ENCODE assay signal across 34 cellular contexts in genomic region chr11:108880510-108880909, GRCh38.
"Had no signal": no experiment of that assay in that cellular context is flagged by ENCODE, and none has a peak within 500 bp of the region (broad histone marks: within the 10 kb centered on the region; RNA-seq: fewer than 3 reads in every experiment).

No MANE protein-coding gene starts in this region.

- ATAC-seq: activated CD4-positive, CD25-positive, alpha-beta regulatory T cell treated with anti-CD3 and anti-CD28 coated beads, Interleukin-2, amount 50 U/mL, for 24 hours; gastroesophageal sphincter; left colon; pancreas; stimulated activated effector memory CD8-positive, alpha-beta T cell treated with anti-CD3 and anti-CD28 coated beads, Interleukin-12 subunit alpha, Interleukin-12 subunit beta, amount 100 ng/mL, for 72 hours; upper lobe of right lung had no signal

- H3K36me3 Mint-ChIP-seq: activated CD4-positive, alpha-beta memory T cell treated with anti-CD3 and anti-CD28 coated beads for 36 hours; activated naive CD4-positive, alpha-beta T cell treated with anti-CD3 and anti-CD28 coated beads, Interleukin-2, amount 10 ng/mL, durations not matched to agents 7 days and 5 days; mesothelial cell of epicardium; stimulated activated effector memory CD8-positive, alpha-beta T cell treated with anti-CD3 and anti-CD28 coated beads, Interleukin-12 subunit alpha, Interleukin-12 subunit beta, amount 100 ng/mL, for 72 hours had no signal

- H3K9me3 Mint-ChIP-seq: activated CD4-positive, alpha-beta memory T cell treated with anti-CD3 and anti-CD28 coated beads for 36 hours; activated naive CD4-positive, alpha-beta T cell treated with anti-CD3 and anti-CD28 coated beads, Interleukin-2, amount 10 ng/mL, durations not matched to agents 7 days and 5 days; activated T-helper 1 cell treated with anti-CD3 and anti-CD28 coated beads, Interleukin-12 subunit alpha, Interleukin-12 subunit beta, Interleukin-2, Interleukin-4 antibody, amounts not matched to agents 30 ng/mL and 10 ng/mL and 1 ng/mL, durations not matched to agents 14 hours and 24 hours and 36 hours; dendritic cell treated with granulocyte-macrophage colony-stimulating factor and Interleukin-4, amounts not matched to agents 40 ng/mL and 50 ng/mL, for 4 days; mesothelial cell of epicardium; naive B cell; nephron progenitor cell; stimulated activated effector memory CD8-positive, alpha-beta T cell treated with anti-CD3 and anti-CD28 coated beads, Interleukin-12 subunit alpha, Interleukin-12 subunit beta, amount 100 ng/mL, for 72 hours; stimulated activated naive CD8-positive, alpha-beta T cell treated with anti-CD3 and anti-CD28 coated beads, Interleukin-15, Interleukin-2, amounts not matched to agents 100 ng/mL and 50 ng/mL, for 24 hours had no signal

- H3K27ac ChIP-seq: brain microvascular endothelial cell, epithelial cell of prostate, esophagus squamous epithelium, gastroesophageal sphincter, neutrophil, pancreas, prostate gland, sigmoid colon, thyroid gland, upper lobe of right lung, VCaP had no signal

- H3K4me1 ChIP-seq: esophagus squamous epithelium, pancreas, prostate gland, sigmoid colon, thyroid gland, upper lobe of right lung had no signal

- H3K4me1 Mint-ChIP-seq: activated naive CD4-positive, alpha-beta T cell treated with anti-CD3 and anti-CD28 coated beads, Interleukin-2, amount 10 ng/mL, durations not matched to agents 7 days and 5 days; stimulated activated effector memory CD8-positive, alpha-beta T cell treated with anti-CD3 and anti-CD28 coated beads, Interleukin-12 subunit alpha, Interleukin-12 subunit beta, amount 100 ng/mL, for 72 hours had no signal

- H3K27me3 ChIP-seq: brain microvascular endothelial cell, esophagus squamous epithelium, gastroesophageal sphincter, neutrophil, pancreas, sigmoid colon, thyroid gland, upper lobe of right lung had no signal

- H3K4me3 ChIP-seq: esophagus squamous epithelium, gastroesophageal sphincter, pancreas, prostate gland, sigmoid colon, thyroid gland, upper lobe of right lung had no signal

- FAIRE-seq: astrocyte, kidney, pancreas, small intestine had no signal

- H3K27me3 Mint-ChIP-seq: activated CD4-positive, alpha-beta memory T cell treated with anti-CD3 and anti-CD28 coated beads for 36 hours; activated naive CD4-positive, alpha-beta T cell treated with anti-CD3 and anti-CD28 coated beads, Interleukin-2, amount 10 ng/mL, durations not matched to agents 7 days and 5 days; activated naive CD8-positive, alpha-beta T cell treated with anti-CD3 and anti-CD28 coated beads, Interleukin-2, amount 10 ng/mL, durations not matched to agents 7 days and 5 days; dendritic cell treated with granulocyte-macrophage colony-stimulating factor and Interleukin-4, amounts not matched to agents 40 ng/mL and 50 ng/mL, for 4 days; naive B cell; stimulated activated naive CD8-positive, alpha-beta T cell treated with anti-CD3 and anti-CD28 coated beads, Interleukin-15, Interleukin-2, amounts not matched to agents 100 ng/mL and 50 ng/mL, for 24 hours had no signal

- H3K4me3 Mint-ChIP-seq: activated CD4-positive, alpha-beta memory T cell treated with anti-CD3 and anti-CD28 coated beads for 36 hours; activated naive CD4-positive, alpha-beta T cell treated with anti-CD3 and anti-CD28 coated beads, Interleukin-2, amount 10 ng/mL, durations not matched to agents 7 days and 5 days; activated naive CD8-positive, alpha-beta T cell treated with anti-CD3 and anti-CD28 coated beads, Interleukin-2, amount 10 ng/mL, durations not matched to agents 7 days and 5 days; activated T-helper 1 cell treated with anti-CD3 and anti-CD28 coated beads, Interleukin-12 subunit alpha, Interleukin-12 subunit beta, Interleukin-2, Interleukin-4 antibody, amounts not matched to agents 30 ng/mL and 10 ng/mL and 1 ng/mL, durations not matched to agents 14 hours and 24 hours and 36 hours; dendritic cell treated with granulocyte-macrophage colony-stimulating factor and Interleukin-4, amounts not matched to agents 40 ng/mL and 50 ng/mL, for 4 days; mesothelial cell of epicardium; naive B cell; nephron progenitor cell; stimulated activated effector memory CD8-positive, alpha-beta T cell treated with anti-CD3 and anti-CD28 coated beads, Interleukin-12 subunit alpha, Interleukin-12 subunit beta, amount 100 ng/mL, for 72 hours; stimulated activated naive CD8-positive, alpha-beta T cell treated with anti-CD3 and anti-CD28 coated beads, Interleukin-15, Interleukin-2, amounts not matched to agents 100 ng/mL and 50 ng/mL, for 24 hours had no signal

- H3K9me3 ChIP-seq: esophagus squamous epithelium, gastroesophageal sphincter, neutrophil, pancreas, prostate gland, sigmoid colon, thyroid gland, upper lobe of right lung had no signal

- H3K27ac Mint-ChIP-seq: activated CD4-positive, alpha-beta memory T cell treated with anti-CD3 and anti-CD28 coated beads for 36 hours; activated naive CD4-positive, alpha-beta T cell treated with anti-CD3 and anti-CD28 coated beads, Interleukin-2, amount 10 ng/mL, durations not matched to agents 7 days and 5 days; activated naive CD8-positive, alpha-beta T cell treated with anti-CD3 and anti-CD28 coated beads, Interleukin-2, amount 10 ng/mL, durations not matched to agents 7 days and 5 days; activated T-helper 1 cell treated with anti-CD3 and anti-CD28 coated beads, Interleukin-12 subunit alpha, Interleukin-12 subunit beta, Interleukin-2, Interleukin-4 antibody, amounts not matched to agents 30 ng/mL and 10 ng/mL and 1 ng/mL, durations not matched to agents 14 hours and 24 hours and 36 hours; dendritic cell treated with granulocyte-macrophage colony-stimulating factor and Interleukin-4, amounts not matched to agents 40 ng/mL and 50 ng/mL, for 4 days; mesothelial cell of epicardium; nephron progenitor cell; stimulated activated effector memory CD8-positive, alpha-beta T cell treated with anti-CD3 and anti-CD28 coated beads, Interleukin-12 subunit alpha, Interleukin-12 subunit beta, amount 100 ng/mL, for 72 hours; stimulated activated naive CD8-positive, alpha-beta T cell treated with anti-CD3 and anti-CD28 coated beads, Interleukin-15, Interleukin-2, amounts not matched to agents 100 ng/mL and 50 ng/mL, for 24 hours had no signal

- DNase-seq: activated CD4-positive, alpha-beta memory T cell treated with anti-CD3 and anti-CD28 coated beads for 36 hours; activated CD4-positive, alpha-beta T cell treated with anti-CD3 and anti-CD28 coated beads for 48 hours; activated CD8-positive, alpha-beta memory T cell treated with anti-CD3 and anti-CD28 coated beads, Interleukin-2, amount 50 U/mL, for 4 hours; activated effector memory CD4-positive, alpha-beta T cell treated with anti-CD3 and anti-CD28 coated beads, Interleukin-2, amount 50 U/mL, for 16 hours; activated naive CD4-positive, alpha-beta T cell treated with anti-CD3 and anti-CD28 coated beads, Interleukin-2, amount 10 ng/mL, durations not matched to agents 7 days and 5 days; activated naive CD8-positive, alpha-beta T cell treated with anti-CD3 and anti-CD28 coated beads, Interleukin-2, amount 10 ng/mL, durations not matched to agents 7 days and 5 days; activated T-cell treated with anti-CD3 and anti-CD28 coated beads, Interleukin-2, amount 50 U/mL, for 1 hour; brain microvascular endothelial cell; effector CD4-positive, alpha-beta T cell; esophagus squamous epithelium; head of caudate nucleus; hippocampal formation; kidney; left colon; naive B cell; nephron progenitor cell; pancreas; sigmoid colon; small intestine; stimulated activated CD4-positive, alpha-beta T cell treated with anti-CD3 and anti-CD28 coated beads, Interleukin-4, amount 100 ng/mL, for 24 hours; thyroid gland; upper lobe of right lung had no signal

- H3K36me3 ChIP-seq: brain microvascular endothelial cell, esophagus squamous epithelium, gastroesophageal sphincter, neutrophil, pancreas, prostate gland, sigmoid colon, thyroid gland, upper lobe of right lung had no signal
